Comparison of ENCODE assay signal across 10 cellular contexts in the genomic region with DNA sequence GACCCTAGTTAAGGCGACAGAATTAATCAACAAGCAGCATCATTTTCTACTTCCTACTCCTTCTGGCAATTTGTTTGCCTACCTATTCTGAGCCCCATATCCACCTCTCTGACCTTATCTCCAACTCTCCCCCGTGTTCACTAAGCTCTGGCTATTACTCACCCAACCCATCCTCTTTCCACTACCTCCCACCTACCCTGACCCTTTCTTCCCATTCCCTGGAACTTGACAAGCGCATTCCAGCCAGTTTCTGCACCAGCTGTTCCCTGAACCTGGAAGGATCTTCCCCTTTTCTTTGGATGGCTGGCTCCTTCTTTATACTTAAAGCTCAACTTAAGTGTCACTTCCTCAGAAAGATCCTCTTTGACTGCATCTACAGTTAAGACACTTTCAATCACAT. TPM values are rescaled to one million over a fixed set of nuclear protein-coding genes. Genes with fewer than 3 reads are reported as not detected.
A peak's percentile ranks its signal among the peaks of the same experiment; 100 is the strongest.
DNase-seq lines count a peak whose midpoint lies in the region; ATAC-seq and TF ChIP-seq lines count a peak whose summit lies in the region.
"Had no signal": no experiment of that assay in that cellular context is flagged by ENCODE, and none has a peak within 500 bp of the region (broad histone marks: within the 10 kb centered on the region; RNA-seq: fewer than 3 reads in every experiment).

No MANE protein-coding gene starts in this region.

- H3K36me3 ChIP-seq in GM23338 (ENCODE audit: insufficient read depth) (peaks cover 5% of the 10 kb centered on the region), WERI-Rb-1 (peaks cover 70% of the 10 kb centered on the region)

- peak overlapping the region; percentile 88; the same call in 1 of the 2 replicates for H3K4me3 ChIP-seq in GM23338
- peak overlapping the region; percentile 64 for H3K4me3 ChIP-seq in WERI-Rb-1 (ENCODE audit: low read depth, low read length)
- peak overlapping the region; percentile 82 for H3K4me3 ChIP-seq in fibroblast of pulmonary artery (replicated peaks; ENCODE audit: low read depth, low read length)
- H3K4me3 ChIP-seq in retinal pigment epithelial cell (ENCODE audit: low read length), result peak overlapping the region; percentile 15

- peaks cover 2% of the 10 kb centered on the region; the same call in 1 of the 3 replicates for H3K9me3 Mint-ChIP-seq in GM23338
- H3K9me3 Mint-ChIP-seq: activated B cell treated with CpG ODN at 0.5 μM for 24 hours had no signal

- no peak overlapping the region for H3K4me3 Mint-ChIP-seq in GM23338
- H3K4me3 Mint-ChIP-seq: activated B cell treated with CpG ODN at 0.5 μM for 24 hours had no signal

- DNase-seq in GM23338 (ENCODE audit: low spot score) (peak; percentile 30), WERI-Rb-1 (no peak), fibroblast of pulmonary artery (ENCODE audit: low read depth) (no peak), retinal pigment epithelial cell (ENCODE audit: low read depth) (no peak), inferior parietal cortex (ENCODE audit: extremely low spot score) (no peak), NCI-H2029 treated with DMSO at 0.1 percent for 48 hours (lab: John Stamatoyannopoulos, UW) (no peak), GF-D8 (lab: John Stamatoyannopoulos, UW) (no peak)
- DNase-seq: activated B cell treated with CpG ODN at 0.5 μM for 24 hours, spleen had no signal

- no peak overlapping the region for H3K27ac ChIP-seq in GM23338 (ENCODE audit: low read depth)
- peak overlapping the region; percentile 98 for H3K27ac ChIP-seq in WERI-Rb-1

- H3K4me1 Mint-ChIP-seq in GM23338, result peaks cover 32% of the 10 kb centered on the region

- H3F3A ChIP-seq in GM23338 (replicated peaks; ENCODE audit: low read depth), result no peaks in the 10 kb centered on the region

- H3K79me2 ChIP-seq in GM23338 (replicated peaks; ENCODE audit: insufficient read depth), result peaks cover 84% of the 10 kb centered on the region

- H3K36me3 Mint-ChIP-seq in GM23338 (ENCODE audit: low read depth), result peaks cover 25% of the 10 kb centered on the region

- no peak overlapping the region for H2AFZ ChIP-seq in GM23338

- H4K20me1 ChIP-seq in GM23338 (replicated peaks; ENCODE audit: insufficient read depth), result peaks cover 25% of the 10 kb centered on the region

- peaks cover 5% of the 10 kb centered on the region for H3K27me3 Mint-ChIP-seq in GM23338 (ENCODE audit: insufficient read depth, low read depth, poor library complexity)
- H3K27me3 Mint-ChIP-seq: activated B cell treated with CpG ODN at 0.5 μM for 24 hours had no signal

- H3K9me2 ChIP-seq in GM23338 (ENCODE audit: insufficient read depth), result no peaks in the 10 kb centered on the region

- ATAC-seq in GM23338 (no peak), HG03378 (IDR thresholded peaks at IDR 0.05; ENCODE audit: unreplicated experiment) (no peak)

- no peaks in the 10 kb centered on the region for H3K9me3 ChIP-seq in WERI-Rb-1 (ENCODE audit: severe bottlenecking)
- H3K9me3 ChIP-seq: spleen had no signal

- peaks cover 25% of the 10 kb centered on the region for H3K4me1 ChIP-seq in GM23338 (ENCODE audit: insufficient read depth)

- H3K4me2 ChIP-seq in GM23338, result peak overlapping the region; percentile 96

- no peak overlapping the region for H3K27ac Mint-ChIP-seq in GM23338
- H3K27ac Mint-ChIP-seq: activated B cell treated with CpG ODN at 0.5 μM for 24 hours had no signal

- TF ChIP-seq CTCF in GM23338 (conservative IDR thresholded peaks at IDR 0.05; ENCODE audit: low read depth in 2 of 2) (no peak), WERI-Rb-1 (IDR thresholded peaks at IDR 0.05; ENCODE audit: low read depth, low read length) (no peak), fibroblast of pulmonary artery (IDR thresholded peaks at IDR 0.05; ENCODE audit: low read length, missing control alignments) (no peak), retinal pigment epithelial cell (conservative IDR thresholded peaks at IDR 0.05; ENCODE audit: low read depth, low read length) (no peak)

- H3K27me3 ChIP-seq in GM23338 (ENCODE audit: insufficient read depth) (no peaks in the 10 kb centered on the region), WERI-Rb-1 (ENCODE audit: insufficient read depth, low read depth, severe bottlenecking) (no peaks in the 10 kb centered on the region)
- H3K27me3 ChIP-seq: spleen had no signal

TF ChIP-seq in GM23338, 12 proteins besides CTCF, POLR2A, EP300 and RAD21 (continues in another document):
- no peak for TF ChIP-seq NANOG (IDR thresholded peaks at IDR 0.05; ENCODE audit: borderline replicate concordance)
- TF ChIP-seq POLR2AphosphoS5 (IDR thresholded peaks at IDR 0.05; ENCODE audit: low read depth), result no peak
- TF ChIP-seq STAT1 (IDR thresholded peaks at IDR 0.05; ENCODE audit: unreplicated experiment), result no peak
- TF ChIP-seq, protein P1, sequence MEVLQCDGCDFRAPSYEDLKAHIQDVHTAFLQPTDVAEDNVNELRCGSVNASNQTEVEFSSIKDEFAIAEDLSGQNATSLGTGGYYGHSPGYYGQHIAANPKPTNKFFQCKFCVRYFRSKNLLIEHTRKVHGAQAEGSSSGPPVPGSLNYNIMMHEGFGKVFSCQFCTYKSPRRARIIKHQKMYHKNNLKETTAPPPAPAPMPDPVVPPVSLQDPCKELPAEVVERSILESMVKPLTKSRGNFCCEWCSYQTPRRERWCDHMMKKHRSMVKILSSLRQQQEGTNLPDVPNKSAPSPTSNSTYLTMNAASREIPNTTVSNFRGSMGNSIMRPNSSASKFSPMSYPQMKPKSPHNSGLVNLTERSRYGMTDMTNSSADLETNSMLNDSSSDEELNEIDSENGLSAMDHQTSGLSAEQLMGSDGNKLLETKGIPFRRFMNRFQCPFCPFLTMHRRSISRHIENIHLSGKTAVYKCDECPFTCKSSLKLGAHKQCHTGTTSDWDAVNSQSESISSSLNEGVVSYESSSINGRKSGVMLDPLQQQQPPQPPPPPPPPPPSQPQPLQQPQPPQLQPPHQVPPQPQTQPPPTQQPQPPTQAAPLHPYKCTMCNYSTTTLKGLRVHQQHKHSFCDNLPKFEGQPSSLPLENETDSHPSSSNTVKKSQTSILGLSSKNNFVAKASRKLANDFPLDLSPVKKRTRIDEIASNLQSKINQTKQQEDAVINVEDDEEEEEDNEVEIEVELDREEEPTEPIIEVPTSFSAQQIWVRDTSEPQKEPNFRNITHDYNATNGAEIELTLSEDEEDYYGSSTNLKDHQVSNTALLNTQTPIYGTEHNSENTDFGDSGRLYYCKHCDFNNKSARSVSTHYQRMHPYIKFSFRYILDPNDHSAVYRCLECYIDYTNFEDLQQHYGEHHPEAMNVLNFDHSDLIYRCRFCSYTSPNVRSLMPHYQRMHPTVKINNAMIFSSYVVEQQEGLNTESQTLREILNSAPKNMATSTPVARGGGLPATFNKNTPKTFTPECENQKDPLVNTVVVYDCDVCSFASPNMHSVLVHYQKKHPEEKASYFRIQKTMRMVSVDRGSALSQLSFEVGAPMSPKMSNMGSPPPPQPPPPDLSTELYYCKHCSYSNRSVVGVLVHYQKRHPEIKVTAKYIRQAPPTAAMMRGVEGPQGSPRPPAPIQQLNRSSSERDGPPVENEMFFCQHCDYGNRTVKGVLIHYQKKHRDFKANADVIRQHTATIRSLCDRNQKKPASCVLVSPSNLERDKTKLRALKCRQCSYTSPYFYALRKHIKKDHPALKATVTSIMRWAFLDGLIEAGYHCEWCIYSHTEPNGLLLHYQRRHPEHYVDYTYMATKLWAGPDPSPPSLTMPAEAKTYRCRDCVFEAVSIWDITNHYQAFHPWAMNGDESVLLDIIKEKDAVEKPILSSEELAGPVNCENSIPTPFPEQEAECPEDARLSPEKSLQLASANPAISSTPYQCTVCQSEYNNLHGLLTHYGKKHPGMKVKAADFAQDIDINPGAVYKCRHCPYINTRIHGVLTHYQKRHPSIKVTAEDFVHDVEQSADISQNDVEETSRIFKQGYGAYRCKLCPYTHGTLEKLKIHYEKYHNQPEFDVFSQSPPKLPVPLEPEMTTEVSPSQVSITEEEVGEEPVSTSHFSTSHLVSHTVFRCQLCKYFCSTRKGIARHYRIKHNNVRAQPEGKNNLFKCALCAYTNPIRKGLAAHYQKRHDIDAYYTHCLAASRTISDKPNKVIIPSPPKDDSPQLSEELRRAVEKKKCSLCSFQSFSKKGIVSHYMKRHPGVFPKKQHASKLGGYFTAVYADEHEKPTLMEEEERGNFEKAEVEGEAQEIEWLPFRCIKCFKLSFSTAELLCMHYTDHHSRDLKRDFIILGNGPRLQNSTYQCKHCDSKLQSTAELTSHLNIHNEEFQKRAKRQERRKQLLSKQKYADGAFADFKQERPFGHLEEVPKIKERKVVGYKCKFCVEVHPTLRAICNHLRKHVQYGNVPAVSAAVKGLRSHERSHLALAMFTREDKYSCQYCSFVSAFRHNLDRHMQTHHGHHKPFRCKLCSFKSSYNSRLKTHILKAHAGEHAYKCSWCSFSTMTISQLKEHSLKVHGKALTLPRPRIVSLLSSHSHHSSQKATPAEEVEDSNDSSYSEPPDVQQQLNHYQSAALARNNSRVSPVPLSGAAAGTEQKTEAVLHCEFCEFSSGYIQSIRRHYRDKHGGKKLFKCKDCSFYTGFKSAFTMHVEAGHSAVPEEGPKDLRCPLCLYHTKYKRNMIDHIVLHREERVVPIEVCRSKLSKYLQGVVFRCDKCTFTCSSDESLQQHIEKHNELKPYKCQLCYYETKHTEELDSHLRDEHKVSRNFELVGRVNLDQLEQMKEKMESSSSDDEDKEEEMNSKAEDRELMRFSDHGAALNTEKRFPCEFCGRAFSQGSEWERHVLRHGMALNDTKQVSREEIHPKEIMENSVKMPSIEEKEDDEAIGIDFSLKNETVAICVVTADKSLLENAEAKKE (CRISPR knock-in tag; IDR thresholded peaks at IDR 0.05), result no peak
- TF ChIP-seq, protein P2, sequence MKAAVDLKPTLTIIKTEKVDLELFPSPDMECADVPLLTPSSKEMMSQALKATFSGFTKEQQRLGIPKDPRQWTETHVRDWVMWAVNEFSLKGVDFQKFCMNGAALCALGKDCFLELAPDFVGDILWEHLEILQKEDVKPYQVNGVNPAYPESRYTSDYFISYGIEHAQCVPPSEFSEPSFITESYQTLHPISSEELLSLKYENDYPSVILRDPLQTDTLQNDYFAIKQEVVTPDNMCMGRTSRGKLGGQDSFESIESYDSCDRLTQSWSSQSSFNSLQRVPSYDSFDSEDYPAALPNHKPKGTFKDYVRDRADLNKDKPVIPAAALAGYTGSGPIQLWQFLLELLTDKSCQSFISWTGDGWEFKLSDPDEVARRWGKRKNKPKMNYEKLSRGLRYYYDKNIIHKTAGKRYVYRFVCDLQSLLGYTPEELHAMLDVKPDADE (IDR thresholded peaks at IDR 0.05), result no peak
- no peak for TF ChIP-seq JUNB (IDR thresholded peaks at IDR 0.05; ENCODE audit: unreplicated experiment)
- TF ChIP-seq EZH2phosphoT487 (IDR thresholded peaks at IDR 0.05; ENCODE audit: unreplicated experiment), result no peak
- TF ChIP-seq CREB1 (CRISPR knock-in tag; IDR thresholded peaks at IDR 0.05; ENCODE audit: low read depth), result no peak
- TF ChIP-seq EZH2 (IDR thresholded peaks at IDR 0.05; ENCODE audit: low read depth, unreplicated experiment), result no peak

RNA-seq across cellular contexts. Expression of a gene that starts 2.3 kb away (rescaled TPM):
- total RNA-seq in GM23338 (2014; rRNA removed; shearing (Covaris generic)), result 13.7 and 16.0 TPM in 2 replicates
- 8.0 and 8.5 TPM in 2 replicates for polyA plus RNA-seq in GM23338 (2016; fragmentation: Nextera tagmentation; extraction: Ambion mirVana)

RNA-seq across cellular contexts. Expression of a gene that starts 2.7 kb away (rescaled TPM):
- 18.7 and 19.4 TPM in 2 replicates for total RNA-seq in GM23338 (2014; rRNA removed; shearing (Covaris generic))
- polyA plus RNA-seq in GM23338 (2016; fragmentation: Nextera tagmentation; extraction: Ambion mirVana), result 24.8 and 24.9 TPM in 2 replicates

Comparison
In these comparisons a context has a peak if more than half of its experiments do, and no peak if none do; other contexts are left out.
1. H3K4me3 ChIP-seq: peak in every context shown above with its lines; median percentile 88 in GM23338; 82 in fibroblast of pulmonary artery; 64 in WERI-Rb-1; 15 in retinal pigment epithelial cell.